10 cellular contexts compared by ENCODE assay signal in genomic region chr6:15551798-15552197, GRCh38.
DNase-seq lines count a peak whose midpoint lies in the region; ATAC-seq and TF ChIP-seq lines count a peak whose summit lies in the region.
"Had no signal": no experiment of that assay in that cellular context is flagged by ENCODE, and none has a peak within 500 bp of the region (broad histone marks: within the 10 kb centered on the region; RNA-seq: fewer than 3 reads in every experiment).

No MANE protein-coding gene starts in this region.

- no peak overlapping the region for H3K27ac ChIP-seq in endodermal cell (ENCODE audit: low read depth, low read length)

- no peak for TF ChIP-seq CTCF in endodermal cell (conservative IDR thresholded peaks at IDR 0.05)
- TF ChIP-seq CTCF in nephron (IDR thresholded peaks at IDR 0.05; ENCODE audit: unreplicated experiment in 3 of 3), result no peak
- no peak for TF ChIP-seq CTCF in GM13976 (IDR thresholded peaks at IDR 0.05; ENCODE audit: borderline replicate concordance, control extremely low read depth, extremely low read depth, insufficient read depth, missing control alignments)

- H3K4me3 Mint-ChIP-seq in endodermal cell (no peak overlapping the region), nephron (no peak overlapping the region)

- ATAC-seq in GM19023 (IDR thresholded peaks at IDR 0.05; ENCODE audit: unreplicated experiment), result no peak

- no peak overlapping the region for H3K27ac Mint-ChIP-seq in endodermal cell
- H3K27ac Mint-ChIP-seq in nephron, result peak overlapping the region; percentile 30 to 69 (median 35)

- peaks cover 12% of the 10 kb centered on the region for H3K4me1 ChIP-seq in endodermal cell (ENCODE audit: control insufficient read depth, insufficient read depth, low read length)

- DNase-seq in DMS79 (lab: John Stamatoyannopoulos, UW) (peak; percentile 76), NCI-H2081 (lab: John Stamatoyannopoulos, UW) (peak; percentile 26 to 73), endodermal cell (peak; percentile 58), RPMI8226 (no peak), NCI-H1092 (lab: John Stamatoyannopoulos, UW) (no peak), GM13976 (ENCODE audit: low spot score) (no peak)
- DNase-seq: activated naive CD4-positive, alpha-beta T cell treated with Interleukin-2 at 50 U/mL for 16 hours; NCI-H2227 treated with DMSO at 0.1 percent for 48 hours had no signal

- in situ Hi-C loops in GM13976 (cut with MboI; ENCODE audit: low sequenced_read_pairs, unreplicated experiment), result no loop called here

- H3K4me3 ChIP-seq in endodermal cell (ENCODE audit: low read length), result no peak overlapping the region

- H3K27me3 Mint-ChIP-seq in endodermal cell (ENCODE audit: insufficient read depth) (no peaks in the 10 kb centered on the region), nephron (ENCODE audit: low read depth) (no peaks in the 10 kb centered on the region)

- 80 to 87% methylated on average over 5 to 6 of the region's 6 CpGs for WGBS in endodermal cell (ENCODE audit: insufficient coverage in 1 of 2, insufficient read length in 1 of 2), 2 experiments

- H3K9me3 Mint-ChIP-seq in endodermal cell (no peaks in the 10 kb centered on the region), nephron (no peaks in the 10 kb centered on the region)

- H3K9ac ChIP-seq in endodermal cell (ENCODE audit: extremely low read depth, low read length, poor library complexity, severe bottlenecking), result no peak overlapping the region

- no peaks in the 10 kb centered on the region for H3K27me3 ChIP-seq in endodermal cell (ENCODE audit: control insufficient read depth, insufficient read depth, low read length, poor library complexity, severe bottlenecking)

- no peaks in the 10 kb centered on the region for H3K9me3 ChIP-seq in endodermal cell (ENCODE audit: control insufficient read depth, low read length)

- H3K36me3 ChIP-seq in endodermal cell (ENCODE audit: control insufficient read depth, insufficient read depth, low read length), result no peaks in the 10 kb centered on the region

- H3K4me1 Mint-ChIP-seq in endodermal cell (peaks cover 51% of the 10 kb centered on the region), nephron (peaks cover 31% of the 10 kb centered on the region)

- H3K36me3 Mint-ChIP-seq in endodermal cell (ENCODE audit: low read depth), result no peaks in the 10 kb centered on the region
- no peaks in the 10 kb centered on the region for H3K36me3 Mint-ChIP-seq in nephron (ENCODE audit: low read depth)

Comparison
In these comparisons a context has a peak if more than half of its experiments do, and no peak if none do; other contexts are left out.
1. DNase-seq: peak in DMS79 (single experiment), NCI-H2081 (2 of 2) and endodermal cell (single experiment); none in RPMI8226 (single experiment), NCI-H1092 (single experiment) and GM13976 (single experiment).